In genomic region chr2:112168422-112169124, GRCh38 we compare ENCODE assay signal across 23 cellular contexts. TPM values are rescaled to one million over a fixed set of nuclear protein-coding genes. Genes with fewer than 3 reads are reported as not detected.
DNase-seq lines count a peak whose midpoint lies in the region; ATAC-seq and TF ChIP-seq lines count a peak whose summit lies in the region.
"Had no signal": no experiment of that assay in that cellular context is flagged by ENCODE, and none has a peak within 500 bp of the region (broad histone marks: within the 10 kb centered on the region; RNA-seq: fewer than 3 reads in every experiment).

No MANE protein-coding gene starts in this region.

- H3K27me3 ChIP-seq in upper lobe of right lung: no peaks in the 10 kb centered on the region
- H3K27me3 ChIP-seq: neutrophil, tibial artery had no signal

- no peak overlapping the region for H3K4me3 Mint-ChIP-seq in activated CD8-positive, alpha-beta memory T cell treated with anti-CD3 and anti-CD28 coated beads, Interleukin-2, amount 10 ng/mL, durations not matched to agents 7 days and 5 days
- H3K4me3 Mint-ChIP-seq: CD4-positive, alpha-beta T cell; stimulated activated memory B cell treated with anti-CD40 and anti-IgM and Interleukin-4, amounts not matched to agents 10 μg/mL and 1 μg/mL and 100 μg/mL, for 72 hours had no signal

- peaks cover 5% of the 10 kb centered on the region for H3K4me1 Mint-ChIP-seq in activated CD8-positive, alpha-beta memory T cell treated with anti-CD3 and anti-CD28 coated beads, Interleukin-2, amount 10 ng/mL, durations not matched to agents 7 days and 5 days

- no peaks in the 10 kb centered on the region for H3K9me3 Mint-ChIP-seq in activated CD8-positive, alpha-beta memory T cell treated with anti-CD3 and anti-CD28 coated beads, Interleukin-2, amount 10 ng/mL, durations not matched to agents 7 days and 5 days (ENCODE audit: low read depth)
- H3K9me3 Mint-ChIP-seq: CD4-positive, alpha-beta T cell; stimulated activated memory B cell treated with anti-CD40 and anti-IgM and Interleukin-4, amounts not matched to agents 10 μg/mL and 1 μg/mL and 100 μg/mL, for 72 hours had no signal

- no peaks in the 10 kb centered on the region for H3K27me3 Mint-ChIP-seq in activated CD8-positive, alpha-beta memory T cell treated with anti-CD3 and anti-CD28 coated beads, Interleukin-2, amount 10 ng/mL, durations not matched to agents 7 days and 5 days
- H3K27me3 Mint-ChIP-seq: CD4-positive, alpha-beta T cell; stimulated activated memory B cell treated with anti-CD40 and anti-IgM and Interleukin-4, amounts not matched to agents 10 μg/mL and 1 μg/mL and 100 μg/mL, for 72 hours had no signal

- no peak for ATAC-seq in activated CD8-positive, alpha-beta memory T cell treated with anti-CD3 and anti-CD28 coated beads, Interleukin-2, amount 10 ng/mL, durations not matched to agents 7 days and 5 days
- ATAC-seq in upper lobe of right lung: no peak
- ATAC-seq: PC-3; stimulated activated memory B cell treated with anti-CD40 and anti-IgM and Interleukin-4, amounts not matched to agents 10 μg/mL and 1 μg/mL and 100 μg/mL, for 72 hours had no signal

- peak; percentile 42 for DNase-seq in activated CD8-positive, alpha-beta memory T cell treated with anti-CD3 and anti-CD28 coated beads for 24 hours
- no peak for DNase-seq in activated CD8-positive, alpha-beta memory T cell treated with anti-CD3 and anti-CD28 coated beads, Interleukin-2, amount 10 ng/mL, durations not matched to agents 7 days and 5 days
- peak; percentile 23 for DNase-seq in OCI-M1 (lab: John Stamatoyannopoulos, UW)
- DNase-seq in foreskin fibroblast: peak; percentile 17 to 20
- peak; percentile 22 for DNase-seq in upper lobe of right lung
- no peak for DNase-seq in DMS153 treated with DMSO at 0.1 percent for 48 hours (lab: John Stamatoyannopoulos, UW; ENCODE audit: unreplicated experiment)
- DNase-seq in iPS-NIHi7 (ENCODE audit: extremely low spot score): no peak
- no peak for DNase-seq in activated naive CD4-positive, alpha-beta T cell (lab: John Stamatoyannopoulos, UW)
- DNase-seq: activated CD4-positive, alpha-beta T cell treated with anti-CD3 and anti-CD28 coated beads for 4 hours; anterior cingulate cortex; CD4-positive, alpha-beta T cell; DMS79; foreskin melanocyte; midbrain; MM.1S; NCI-H1930; NCI-H524; PC-3; SK-N-SH; T1000 had no signal

- CTCF ChIA-PET in activated CD8-positive, alpha-beta memory T cell treated with anti-CD3 and anti-CD28 coated beads, Interleukin-2, amount 10 ng/mL, durations not matched to agents 7 days and 5 days (lab: Charles Lee): no interaction called here

- H3K4me3 ChIP-seq in foreskin fibroblast (ENCODE audit: low read depth in 1 of 2, low read length in 2 of 2) (no peak overlapping the region), upper lobe of right lung (no peak overlapping the region)
- H3K4me3 ChIP-seq: tibial artery had no signal

- no peaks in the 10 kb centered on the region for H3K36me3 Mint-ChIP-seq in activated CD8-positive, alpha-beta memory T cell treated with anti-CD3 and anti-CD28 coated beads, Interleukin-2, amount 10 ng/mL, durations not matched to agents 7 days and 5 days
- H3K36me3 Mint-ChIP-seq: stimulated activated memory B cell treated with anti-CD40 and anti-IgM and Interleukin-4, amounts not matched to agents 10 μg/mL and 1 μg/mL and 100 μg/mL, for 72 hours had no signal

- intact Hi-C loops in upper lobe of right lung (cut with DNase I): no loop called here

- no peak overlapping the region for H3K27ac ChIP-seq in upper lobe of right lung
- H3K27ac ChIP-seq: neutrophil, tibial artery had no signal

- H3K4me1 ChIP-seq in upper lobe of right lung: no peaks in the 10 kb centered on the region
- H3K4me1 ChIP-seq: tibial artery had no signal

- H3K36me3 ChIP-seq in upper lobe of right lung: no peaks in the 10 kb centered on the region
- H3K36me3 ChIP-seq: neutrophil, tibial artery had no signal

- no peak overlapping the region for H3K27ac Mint-ChIP-seq in activated CD8-positive, alpha-beta memory T cell treated with anti-CD3 and anti-CD28 coated beads, Interleukin-2, amount 10 ng/mL, durations not matched to agents 7 days and 5 days
- H3K27ac Mint-ChIP-seq: CD4-positive, alpha-beta T cell; stimulated activated memory B cell treated with anti-CD40 and anti-IgM and Interleukin-4, amounts not matched to agents 10 μg/mL and 1 μg/mL and 100 μg/mL, for 72 hours had no signal

- no peaks in the 10 kb centered on the region for H3K9me3 ChIP-seq in upper lobe of right lung
- H3K9me3 ChIP-seq: neutrophil, SK-N-SH, tibial artery had no signal

- no peak for TF ChIP-seq CTCF in foreskin fibroblast (IDR thresholded peaks at IDR 0.05; ENCODE audit: low read depth, low read length)
- TF ChIP-seq CTCF in upper lobe of right lung (IDR thresholded peaks at IDR 0.05): no peak

RNA-seq across cellular contexts. Expression of gene FBLN7, which starts 30.4 kb away (rescaled TPM):
- total RNA-seq in activated CD8-positive, alpha-beta memory T cell treated with anti-CD3 and anti-CD28 coated beads, Interleukin-2, amount 10 ng/mL, durations not matched to agents 7 days and 5 days: under 1 TPM; 0.26 to 0.63 TPM
- total RNA-seq in upper lobe of right lung: 5.4 TPM

Comparison
In these comparisons a context has a peak if more than half of its experiments do, and no peak if none do; other contexts are left out.
1. DNase-seq: peak in activated CD8-positive, alpha-beta memory T cell treated with anti-CD3 and anti-CD28 coated beads for 24 hours (single experiment), OCI-M1 (single experiment), foreskin fibroblast (2 of 2) and upper lobe of right lung (single experiment); none in activated CD8-positive, alpha-beta memory T cell treated with anti-CD3 and anti-CD28 coated beads, Interleukin-2, amount 10 ng/mL, durations not matched to agents 7 days and 5 days (single experiment), DMS153 treated with DMSO at 0.1 percent for 48 hours (single experiment), iPS-NIHi7 (single experiment) and activated naive CD4-positive, alpha-beta T cell (0 of 4).